Comparison of ENCODE assay signal across 15 cellular contexts in the genomic region with DNA sequence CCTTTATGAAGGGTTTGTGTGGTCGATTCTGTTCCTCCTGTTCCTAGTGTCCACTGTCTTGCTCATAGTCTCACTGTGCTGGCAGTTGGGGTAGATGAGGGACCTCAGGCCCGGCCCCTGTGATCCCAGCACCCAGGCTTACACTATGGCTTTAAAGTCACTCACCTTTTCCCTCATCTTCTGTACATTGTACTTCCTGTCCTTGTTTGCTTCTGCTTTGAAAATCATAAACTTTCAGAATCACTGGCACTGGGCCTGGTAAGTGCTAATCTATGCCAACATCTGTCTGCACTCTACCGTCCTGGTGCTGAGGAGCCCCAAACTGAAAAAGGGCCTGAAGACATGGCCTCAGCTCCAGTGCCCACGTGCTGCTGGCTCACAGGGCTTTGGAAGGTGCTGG. TPM values are rescaled to one million over a fixed set of nuclear protein-coding genes. Genes with fewer than 3 reads are reported as not detected.
DNase-seq lines count a peak whose midpoint lies in the region; ATAC-seq and TF ChIP-seq lines count a peak whose summit lies in the region.
"Had no signal": no experiment of that assay in that cellular context is flagged by ENCODE, and none has a peak within 500 bp of the region (broad histone marks: within the 10 kb centered on the region; RNA-seq: fewer than 3 reads in every experiment).

No MANE protein-coding gene starts in this region.

- no peaks in the 10 kb centered on the region for H3K9me3 ChIP-seq in ovary

- no peaks in the 10 kb centered on the region for H3K9me3 Mint-ChIP-seq in activated naive CD8-positive, alpha-beta T cell treated with anti-CD3 and anti-CD28 coated beads, Interleukin-2, amount 50 U/mL, for 24 hours

- no peaks in the 10 kb centered on the region for H3K36me3 Mint-ChIP-seq in activated naive CD8-positive, alpha-beta T cell treated with anti-CD3 and anti-CD28 coated beads, Interleukin-2, amount 50 U/mL, for 24 hours (ENCODE audit: low read depth)
- H3K36me3 Mint-ChIP-seq: neural progenitor cell had no signal

- no peak for TF ChIP-seq EP300 in ovary (IDR thresholded peaks at IDR 0.05)

- H3K27me3 Mint-ChIP-seq in activated naive CD8-positive, alpha-beta T cell treated with anti-CD3 and anti-CD28 coated beads, Interleukin-2, amount 50 U/mL, for 24 hours = no peaks in the 10 kb centered on the region

- H3K36me3 ChIP-seq in ovary = no peaks in the 10 kb centered on the region
- H3K36me3 ChIP-seq: neural progenitor cell had no signal

- TF ChIP-seq CTCF in ovary (IDR thresholded peaks at IDR 0.05) = no peak

- H3K4me3 Mint-ChIP-seq in activated naive CD8-positive, alpha-beta T cell treated with anti-CD3 and anti-CD28 coated beads, Interleukin-2, amount 50 U/mL, for 24 hours = no peak overlapping the region
- H3K4me3 Mint-ChIP-seq: neural progenitor cell had no signal

- ATAC-seq in GM18498 (IDR thresholded peaks at IDR 0.05; ENCODE audit: unreplicated experiment) (peak; percentile 66), GM21423 (IDR thresholded peaks at IDR 0.05; ENCODE audit: unreplicated experiment) (peak; percentile 62), HG02885 (IDR thresholded peaks at IDR 0.05; ENCODE audit: poor library complexity, unreplicated experiment) (no peak), HG03095 (IDR thresholded peaks at IDR 0.05; ENCODE audit: unreplicated experiment) (no peak)
- peak; percentile 23 for ATAC-seq in activated naive CD8-positive, alpha-beta T cell treated with anti-CD3 and anti-CD28 coated beads, Interleukin-2, amount 50 U/mL, for 24 hours

- DNase-seq in HT-29 (ENCODE audit: low spot score) = peak; percentile 9
- DNase-seq in activated naive CD8-positive, alpha-beta T cell treated with anti-CD3 and anti-CD28 coated beads, Interleukin-2, amount 50 U/mL, for 24 hours = no peak
- no peak for DNase-seq in NCI-H146 treated with DMSO at 0.1 percent for 48 hours (lab: John Stamatoyannopoulos, UW; ENCODE audit: unreplicated experiment)
- DNase-seq in ovary = no peak
- DNase-seq: activated CD4-positive, alpha-beta T cell treated with anti-CD3 and anti-CD28 coated beads for 4 hours; NCI-H1105; SIG-M5 had no signal

- no peak overlapping the region for H3K4me3 ChIP-seq in ovary
- H3K4me3 ChIP-seq: neural progenitor cell, skin epidermis had no signal

- H3K27me3 ChIP-seq in ovary = no peaks in the 10 kb centered on the region
- H3K27me3 ChIP-seq: neural progenitor cell had no signal

- H3K27ac Mint-ChIP-seq in activated naive CD8-positive, alpha-beta T cell treated with anti-CD3 and anti-CD28 coated beads, Interleukin-2, amount 50 U/mL, for 24 hours = peak overlapping the region; percentile 21
- H3K27ac Mint-ChIP-seq: neural progenitor cell had no signal

- H3K27ac ChIP-seq in ovary = no peak overlapping the region
- H3K27ac ChIP-seq: neural progenitor cell, skin epidermis had no signal

- intact Hi-C loops in ovary (cut with DNase I) = no loop called here

- no peak for TF ChIP-seq POLR2A in ovary (IDR thresholded peaks at IDR 0.05)

- 61 to 73% (median 72%) methylated on average over 4 of the region's 4 CpGs for WGBS in ovary, 3 donors

- peaks cover 18% of the 10 kb centered on the region for H3K4me1 Mint-ChIP-seq in activated naive CD8-positive, alpha-beta T cell treated with anti-CD3 and anti-CD28 coated beads, Interleukin-2, amount 50 U/mL, for 24 hours
- H3K4me1 Mint-ChIP-seq: neural progenitor cell had no signal

- H3K4me1 ChIP-seq in ovary (ENCODE audit: insufficient read depth) = no peaks in the 10 kb centered on the region
- H3K4me1 ChIP-seq: neural progenitor cell had no signal

RNA-seq across cellular contexts. Expression of a gene that starts 5.7 kb away (rescaled TPM):
- not detected in 2 replicates for total RNA-seq in HT-29 (2014; rRNA removed; shearing (Covaris generic))
- total RNA-seq in ovary = under 1 TPM in 1 of 7 donors, not detected in 6; 0.98 TPM
- not detected for polyA plus RNA-seq in ovary
- polyA plus RNA-seq: liver, urinary bladder had no signal

RNA-seq across cellular contexts. Expression of a gene that starts 28.9 kb away (rescaled TPM):
- 54.3 and 65.6 TPM in 2 replicates for total RNA-seq in HT-29 (2014; rRNA removed; shearing (Covaris generic))
- total RNA-seq in ovary = 10 to 100 TPM in 1 of 7 donors, 1 to 10 TPM in 4, under 1 TPM in 1, not detected in 1; 0.40 to 21.3 (median 2.6) TPM
- under 1 TPM; 0.21 to 0.45 TPM for polyA plus RNA-seq in ovary

RNA-seq across cellular contexts. Expression of a gene that starts 40.1 kb away (rescaled TPM):
- not detected in 2 replicates for total RNA-seq in HT-29 (2014; rRNA removed; shearing (Covaris generic))
- total RNA-seq in ovary = under 1 TPM in 1 of 7 donors, not detected in 6; 0.50 TPM
- polyA plus RNA-seq in ovary = not detected
- total RNA-seq: urinary bladder had no signal
- polyA plus RNA-seq: liver, urinary bladder had no signal

RNA-seq across cellular contexts. Expression of a gene that starts 56.4 kb away (rescaled TPM):
- total RNA-seq in HT-29 (2014; rRNA removed; shearing (Covaris generic)) = 116 and 148 TPM in 2 replicates
- 100 to 1,000 TPM in 5 of 7 donors, 10 to 100 TPM in 2; 44.2 to 282 (median 195) TPM for total RNA-seq in ovary
- 100 to 1,000 TPM in 1 of 2 donors, 10 to 100 TPM in 1; 91.8 to 109 TPM for polyA plus RNA-seq in ovary

Comparison
In these comparisons a context has a peak if more than half of its experiments do, and no peak if none do; other contexts are left out.
1. ATAC-seq: peak in GM18498 (single experiment), GM21423 (single experiment) and activated naive CD8-positive, alpha-beta T cell treated with anti-CD3 and anti-CD28 coated beads, Interleukin-2, amount 50 U/mL, for 24 hours (single experiment); none in HG02885 (single experiment) and HG03095 (single experiment).